In genomic region chr7:115435178-115435577, GRCh38 we compare ENCODE assay signal across 14 cellular contexts.
DNase-seq lines count a peak whose midpoint lies in the region; ATAC-seq and TF ChIP-seq lines count a peak whose summit lies in the region.
"Had no signal": no experiment of that assay in that cellular context is flagged by ENCODE, and none has a peak within 500 bp of the region (broad histone marks: within the 10 kb centered on the region; RNA-seq: fewer than 3 reads in every experiment).

No MANE protein-coding gene starts in this region.

- no peaks in the 10 kb centered on the region for H3K36me3 ChIP-seq in suprapubic skin
- H3K36me3 ChIP-seq: right atrium auricular region had no signal

- intact Hi-C loops in right cardiac atrium (cut with DNase I) = no loop called here

- H3K4me1 Mint-ChIP-seq in memory B cell = peaks cover 17% of the 10 kb centered on the region

- H3K27me3 ChIP-seq in right cardiac atrium (ENCODE audit: control insufficient read depth, insufficient read depth) = no peaks in the 10 kb centered on the region
- no peaks in the 10 kb centered on the region for H3K27me3 ChIP-seq in suprapubic skin
- H3K27me3 ChIP-seq: right atrium auricular region had no signal

- H3K9me3 Mint-ChIP-seq in memory B cell = no peaks in the 10 kb centered on the region

- no peak for TF ChIP-seq EP300 in suprapubic skin (IDR thresholded peaks at IDR 0.05)

- H3K27ac Mint-ChIP-seq in memory B cell = peak overlapping the region; percentile 15

- H3K27me3 Mint-ChIP-seq in memory B cell = no peaks in the 10 kb centered on the region

- peak; percentile 88 for ATAC-seq in GM19025 (IDR thresholded peaks at IDR 0.05; ENCODE audit: low read depth, unreplicated experiment)
- peak; percentile 93 for ATAC-seq in GM21737 (IDR thresholded peaks at IDR 0.05; ENCODE audit: unreplicated experiment)
- peak; percentile 81 for ATAC-seq in HG03097 (IDR thresholded peaks at IDR 0.05; ENCODE audit: low FRiP score, unreplicated experiment)
- peak; percentile 98 for ATAC-seq in memory B cell (ENCODE audit: low read depth)
- ATAC-seq in right cardiac atrium = no peak

- H3K4me1 ChIP-seq in right cardiac atrium (ENCODE audit: control insufficient read depth, insufficient read depth, low read length) (no peaks in the 10 kb centered on the region), suprapubic skin (no peaks in the 10 kb centered on the region)
- H3K4me1 ChIP-seq: right atrium auricular region had no signal

- H3K4me3 Mint-ChIP-seq in memory B cell = peak overlapping the region; percentile 69

- H3K36me3 Mint-ChIP-seq in memory B cell = no peaks in the 10 kb centered on the region

- no peak overlapping the region for H3K4me3 ChIP-seq in right cardiac atrium (ENCODE audit: low read length)
- no peak overlapping the region for H3K4me3 ChIP-seq in suprapubic skin
- H3K4me3 ChIP-seq: right atrium auricular region had no signal

- no peaks in the 10 kb centered on the region for H3K9me3 ChIP-seq in right cardiac atrium (ENCODE audit: control insufficient read depth, low read length)
- H3K9me3 ChIP-seq in suprapubic skin = no peaks in the 10 kb centered on the region
- H3K9me3 ChIP-seq: right atrium auricular region had no signal

- no peak for TF ChIP-seq POLR2A in suprapubic skin (IDR thresholded peaks at IDR 0.05)

- 97% methylated on average over 1 of the region's 1 CpG for WGBS in right cardiac atrium
- WGBS in suprapubic skin = 95% methylated on average over 1 of the region's 1 CpG

- no peak for TF ChIP-seq CTCF in suprapubic skin (IDR thresholded peaks at IDR 0.05)

- H3K27ac ChIP-seq in right cardiac atrium (ENCODE audit: low read length) (no peak overlapping the region), suprapubic skin (no peak overlapping the region)
- H3K27ac ChIP-seq: right atrium auricular region, RWPE1 had no signal

- DNase-seq in memory B cell (ENCODE audit: low spot score in 2 of 2) = peak in 1 of 2 donors; percentile 28
- DNase-seq in right cardiac atrium = no peak
- no peak for DNase-seq in suprapubic skin (ENCODE audit: low spot score in 2 of 2)
- no peak for DNase-seq in cerebellar nuclear complex (lab: John Stamatoyannopoulos, UW)
- DNase-seq in SIG-M5 (lab: John Stamatoyannopoulos, UW) = no peak
- DNase-seq: activated T-cell treated with anti-CD3 and anti-CD28 coated beads, Interleukin-2, amount 50 U/mL, for 1 hour; amygdala; COR-L47; dermis blood vessel endothelial cell had no signal

Comparison
In these comparisons a context has a peak if more than half of its experiments do, and no peak if none do; other contexts are left out.
1. ATAC-seq: peak in GM19025 (single experiment), GM21737 (single experiment), HG03097 (single experiment) and memory B cell (single experiment); none in right cardiac atrium (0 of 2).